Comparison of ENCODE assay signal across 35 cellular contexts in the genomic region with DNA sequence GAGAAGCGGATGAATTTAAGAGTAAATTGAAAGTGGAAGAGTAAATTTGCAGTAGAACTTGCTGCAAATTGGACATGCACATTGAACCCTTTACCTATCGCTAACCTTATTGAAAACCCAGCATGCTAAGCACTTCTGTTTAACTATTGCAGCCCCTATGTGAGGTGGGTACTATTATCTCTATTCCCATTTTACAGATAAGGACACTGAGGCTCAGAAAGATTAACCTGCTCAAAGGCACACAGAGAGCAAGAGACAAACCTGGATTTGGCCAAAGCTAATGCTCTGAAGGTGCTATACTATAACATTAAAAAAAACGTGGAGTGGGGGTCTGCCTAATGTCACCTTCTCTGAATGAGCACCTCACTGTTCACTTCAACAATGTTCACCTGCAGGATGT.
"Had no signal": no experiment of that assay in that cellular context is flagged by ENCODE, and none has a peak within 500 bp of the region (broad histone marks: within the 10 kb centered on the region; RNA-seq: fewer than 3 reads in every experiment).

No MANE protein-coding gene starts in this region.

- H3K4me3 ChIP-seq: MG63 had no signal

- H3K27ac ChIP-seq: KMS-11 had no signal

- H3K36me3 ChIP-seq: MG63 had no signal

- H3K9ac ChIP-seq: KMS-11 had no signal

- H3K9me3 ChIP-seq: MG63 had no signal

- H3K4me2 ChIP-seq: KMS-11 had no signal

- DNase-seq: Karpas-422, Kasumi-1, MG63, MM.1S, MV-4-11, NCI-H1048, NCI-H1092, NCI-H1092 treated with DMSO at 0.1 percent for 48 hours, NCI-H1105, NCI-H1105 treated with DMSO at 0.1 percent for 48 hours, NCI-H1417, NCI-H1417 treated with DMSO at 0.1 percent for 48 hours, NCI-H1436, NCI-H1436 treated with DMSO at 0.1 percent for 48 hours, NCI-H146, NCI-H1694, NCI-H1694 treated with DMSO at 0.1 percent for 48 hours, NCI-H187, NCI-H187 treated with DMSO at 0.1 percent for 48 hours, NCI-H1930, NCI-H2029, NCI-H2029 treated with DMSO at 0.1 percent for 48 hours, NCI-H2081, NCI-H2081 treated with DMSO at 0.1 percent for 48 hours, NCI-H2107, NCI-H2171, NCI-H2171 treated with DMSO at 0.1 percent for 48 hours, NCI-H2227 treated with DMSO at 0.1 percent for 48 hours, NCI-H226, NCI-H345, NCI-H446, NCI-H446 treated with DMSO at 0.1 percent for 48 hours, NCI-H510A, NCI-H510A treated with DMSO at 0.1 percent for 48 hours had no signal

- H3K27me3 ChIP-seq: MG63 had no signal
